ENCODE assay signal across 34 cellular contexts in the genomic region with DNA sequence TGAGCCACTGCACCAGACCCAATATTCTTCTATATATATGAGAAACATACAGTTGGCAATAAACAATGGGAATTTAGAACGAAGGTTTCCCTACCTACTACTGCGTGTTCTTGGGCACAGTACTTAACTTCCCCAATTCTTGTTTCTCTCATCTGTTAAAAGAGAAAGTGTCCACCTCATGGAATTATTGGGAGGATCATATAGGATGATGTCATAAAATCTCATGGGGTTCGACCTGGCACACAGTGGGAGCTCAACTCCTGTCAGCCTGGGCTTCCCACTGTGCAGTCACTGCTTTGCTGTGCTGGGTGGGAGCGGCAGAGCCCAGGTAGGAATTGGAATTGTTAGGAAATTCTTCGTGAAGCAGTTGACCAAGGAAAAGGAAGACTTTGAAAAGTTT.
"Had no signal": no experiment of that assay in that cellular context is flagged by ENCODE, and none has a peak within 500 bp of the region (broad histone marks: within the 10 kb centered on the region; RNA-seq: fewer than 3 reads in every experiment).

No MANE protein-coding gene starts in this region.

- H3K4me3 ChIP-seq: MG63 had no signal

- H3K36me3 ChIP-seq: MG63 had no signal

- DNase-seq: Karpas-422, Kasumi-1, MG63, MM.1S, MV-4-11, NCI-H1048, NCI-H1092, NCI-H1092 treated with DMSO at 0.1 percent for 48 hours, NCI-H1105, NCI-H1105 treated with DMSO at 0.1 percent for 48 hours, NCI-H1417, NCI-H1417 treated with DMSO at 0.1 percent for 48 hours, NCI-H1436, NCI-H1436 treated with DMSO at 0.1 percent for 48 hours, NCI-H146, NCI-H1694, NCI-H1694 treated with DMSO at 0.1 percent for 48 hours, NCI-H187, NCI-H187 treated with DMSO at 0.1 percent for 48 hours, NCI-H1930, NCI-H2029, NCI-H2029 treated with DMSO at 0.1 percent for 48 hours, NCI-H2081, NCI-H2081 treated with DMSO at 0.1 percent for 48 hours, NCI-H2107, NCI-H2171, NCI-H2171 treated with DMSO at 0.1 percent for 48 hours, NCI-H2227 treated with DMSO at 0.1 percent for 48 hours, NCI-H226, NCI-H345, NCI-H446, NCI-H446 treated with DMSO at 0.1 percent for 48 hours, NCI-H510A, NCI-H510A treated with DMSO at 0.1 percent for 48 hours had no signal

- H3K27me3 ChIP-seq: MG63 had no signal

- H3K9me3 ChIP-seq: MG63 had no signal
